8 cellular contexts compared by ENCODE assay signal in the genomic region with DNA sequence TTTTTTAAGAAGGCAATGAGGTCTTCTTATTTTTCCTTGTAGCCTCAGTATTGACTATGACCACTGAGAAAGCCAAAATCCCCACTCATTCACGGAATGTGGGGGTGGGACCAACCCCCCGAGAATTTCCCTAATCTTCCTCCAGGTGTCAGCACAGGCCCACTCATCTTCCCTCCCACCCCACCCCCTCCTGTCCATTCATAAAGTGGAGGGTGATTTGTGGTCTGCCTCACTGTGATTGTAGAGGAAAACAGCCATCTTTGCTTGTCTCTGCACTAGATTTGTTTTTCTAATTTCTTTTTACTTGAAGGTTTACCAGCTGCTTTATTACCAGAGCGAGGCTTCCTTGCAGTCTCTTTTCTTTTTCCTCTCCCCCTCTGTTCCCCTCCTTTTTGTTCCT.
DNase-seq lines count a peak whose midpoint lies in the region; ATAC-seq and TF ChIP-seq lines count a peak whose summit lies in the region.

No MANE protein-coding gene starts in this region.

- peak overlapping the region; percentile 84 for H3K27ac Mint-ChIP-seq in activated naive CD4-positive, alpha-beta T cell treated with anti-CD3 and anti-CD28 coated beads, Interleukin-2, amount 10 ng/mL, durations not matched to agents 7 days and 5 days

- peaks cover 9% of the 10 kb centered on the region for H3K27me3 Mint-ChIP-seq in activated naive CD4-positive, alpha-beta T cell treated with anti-CD3 and anti-CD28 coated beads, Interleukin-2, amount 10 ng/mL, durations not matched to agents 7 days and 5 days

- peak; percentile 34 for TF ChIP-seq CTCF in HFF-Myc (IDR thresholded peaks at IDR 0.05; ENCODE audit: low read depth, low read length, missing control alignments)

- H3K4me3 ChIP-seq in HFF-Myc (replicated peaks; ENCODE audit: low read depth, low read length) (no peak overlapping the region), iPS-20b (ENCODE audit: low read length) (no peak overlapping the region; the same call in 1 of the 2 replicates)

- peak overlapping the region; percentile 28; the same call in 1 of the 2 replicates for H3K9ac ChIP-seq in iPS-20b (ENCODE audit: low read depth, low read length)

- ATAC-seq in GM19023 (IDR thresholded peaks at IDR 0.05; ENCODE audit: unreplicated experiment) = no peak

- H3K9me3 ChIP-seq in iPS-20b (ENCODE audit: insufficient read depth, low read depth, low read length) = no peaks in the 10 kb centered on the region

- no peaks in the 10 kb centered on the region for H3K27me3 ChIP-seq in iPS-20b (ENCODE audit: insufficient read depth, low read length)

- H3K4me1 Mint-ChIP-seq in activated naive CD4-positive, alpha-beta T cell treated with anti-CD3 and anti-CD28 coated beads, Interleukin-2, amount 10 ng/mL, durations not matched to agents 7 days and 5 days = peaks cover 78% of the 10 kb centered on the region

- no peaks in the 10 kb centered on the region for H3K36me3 ChIP-seq in iPS-20b (ENCODE audit: insufficient read depth, low read depth, low read length)

- DNase-seq in DMS114 treated with DMSO at 0.1 percent for 48 hours (lab: John Stamatoyannopoulos, UW; ENCODE audit: unreplicated experiment) = peak; percentile 30
- DNase-seq in HFF-Myc (ENCODE audit: extremely low read depth, low read depth) = peak; percentile 1
- peak; percentile 78 for DNase-seq in NCI-H82 (lab: John Stamatoyannopoulos, UW)
- peak; percentile 57 for DNase-seq in activated naive CD4-positive, alpha-beta T cell treated with anti-CD3 and anti-CD28 coated beads, Interleukin-2, amount 10 ng/mL, durations not matched to agents 7 days and 5 days
- peak; percentile 13 to 19 for DNase-seq in stimulated activated CD4-positive, alpha-beta T cell treated with anti-CD3 and anti-CD28 coated beads, Interleukin-4, amount 100 ng/mL, for 4 hours
- DNase-seq in NCI-H2196 (lab: John Stamatoyannopoulos, UW; ENCODE audit: unreplicated experiment) = no peak

- H3K4me3 Mint-ChIP-seq in activated naive CD4-positive, alpha-beta T cell treated with anti-CD3 and anti-CD28 coated beads, Interleukin-2, amount 10 ng/mL, durations not matched to agents 7 days and 5 days = peak overlapping the region; percentile 59

- H3K9me3 Mint-ChIP-seq in activated naive CD4-positive, alpha-beta T cell treated with anti-CD3 and anti-CD28 coated beads, Interleukin-2, amount 10 ng/mL, durations not matched to agents 7 days and 5 days = no peaks in the 10 kb centered on the region

- peaks cover 4% of the 10 kb centered on the region for H3K36me3 Mint-ChIP-seq in activated naive CD4-positive, alpha-beta T cell treated with anti-CD3 and anti-CD28 coated beads, Interleukin-2, amount 10 ng/mL, durations not matched to agents 7 days and 5 days

- peaks cover 6% of the 10 kb centered on the region for H3K4me1 ChIP-seq in iPS-20b (ENCODE audit: insufficient read depth, low read length)

- CTCF ChIA-PET in activated naive CD4-positive, alpha-beta T cell treated with anti-CD3 and anti-CD28 coated beads, Interleukin-2, amount 10 ng/mL, durations not matched to agents 7 days and 5 days (lab: Charles Lee) = interaction anchor here (1.0 to 6.0 kb wide), 13 partner anchors 33 to 484 kb away, joined by 3 to 50 read pairs (median 5); no protein-coding TSS in a partner anchor

- no peak overlapping the region for H3K27ac ChIP-seq in iPS-20b (ENCODE audit: low read length)
